Comparison of ENCODE assay signal across 1 cellular context in genomic region chr6:28615616-28615954, GRCh38.
TF ChIP-seq lines count a peak whose summit lies in the region.

No MANE protein-coding gene starts in this region.

TF ChIP-seq in IMR-90, 13 proteins besides CTCF, POLR2A, EP300 and RAD21:
- TF ChIP-seq SMC3 (IDR thresholded peaks at IDR 0.05; ENCODE audit: low read depth, low read length) (no peak), CEBPB (IDR thresholded peaks at IDR 0.05; ENCODE audit: low read depth, low read length) (peak; percentile 8; the same call in 1 of the 2 replicates), RCOR1 (IDR thresholded peaks at IDR 0.05; ENCODE audit: insufficient replicate concordance, low read length) (no peak), ELK1 (IDR thresholded peaks at IDR 0.05; ENCODE audit: borderline replicate concordance, low read depth, low read length) (no peak), RFX5 (IDR thresholded peaks at IDR 0.05; ENCODE audit: low read depth, low read length) (no peak), CHD1 (IDR thresholded peaks at IDR 0.05; ENCODE audit: low read depth, low read length) (no peak), MAZ (IDR thresholded peaks at IDR 0.05; ENCODE audit: borderline replicate concordance, low read depth, low read length) (no peak)
